Comparison of ENCODE assay signal across 10 cellular contexts in genomic region chr1:180611016-180611930, GRCh38. TPM values are rescaled to one million over a fixed set of nuclear protein-coding genes. Genes with fewer than 3 reads are reported as not detected.
DNase-seq lines count a peak whose midpoint lies in the region; ATAC-seq and TF ChIP-seq lines count a peak whose summit lies in the region.
"Had no signal": no experiment of that assay in that cellular context is flagged by ENCODE, and none has a peak within 500 bp of the region (broad histone marks: within the 10 kb centered on the region; RNA-seq: fewer than 3 reads in every experiment).

No MANE protein-coding gene starts in this region.

- intact Hi-C loops in body of pancreas (cut with DNase I) = no loop called here

- no peaks in the 10 kb centered on the region for H3K27me3 ChIP-seq in body of pancreas
- H3K27me3 ChIP-seq in Peyer's patch = no peaks in the 10 kb centered on the region

- WGBS in body of pancreas, 2 donors = 21 to 25% methylated on average over 9 of the region's 9 CpGs

- H3K27ac ChIP-seq in body of pancreas = peak overlapping the region in 3 of 4 donors; percentile 60 to 80 (median 77)
- no peak overlapping the region for H3K27ac ChIP-seq in Peyer's patch

- no peaks in the 10 kb centered on the region for H3K36me3 ChIP-seq in body of pancreas (replicated peaks in 1 of 2; ENCODE audit: insufficient read depth in 1 of 2, low read depth in 2 of 2)
- no peaks in the 10 kb centered on the region for H3K36me3 ChIP-seq in Peyer's patch

- H3K4me1 Mint-ChIP-seq in memory B cell = peaks cover 8% of the 10 kb centered on the region
- peaks cover 3% of the 10 kb centered on the region for H3K4me1 Mint-ChIP-seq in activated T-cell treated with anti-CD3 and anti-CD28 coated beads, Interleukin-2, amount 50 U/mL, for 4 hours (ENCODE audit: low read depth)

- H3K9me3 Mint-ChIP-seq in memory B cell = no peaks in the 10 kb centered on the region
- no peaks in the 10 kb centered on the region for H3K9me3 Mint-ChIP-seq in activated T-cell treated with anti-CD3 and anti-CD28 coated beads, Interleukin-2, amount 50 U/mL, for 4 hours

- H3K9me3 ChIP-seq in body of pancreas (no peaks in the 10 kb centered on the region), Peyer's patch (no peaks in the 10 kb centered on the region)

- H3K4me3 Mint-ChIP-seq in memory B cell = no peak overlapping the region
- no peak overlapping the region for H3K4me3 Mint-ChIP-seq in activated T-cell treated with anti-CD3 and anti-CD28 coated beads, Interleukin-2, amount 50 U/mL, for 4 hours

- H3K36me3 Mint-ChIP-seq in memory B cell = no peaks in the 10 kb centered on the region
- H3K36me3 Mint-ChIP-seq in activated T-cell treated with anti-CD3 and anti-CD28 coated beads, Interleukin-2, amount 50 U/mL, for 4 hours (ENCODE audit: insufficient read depth) = no peaks in the 10 kb centered on the region

- TF ChIP-seq POLR2A in body of pancreas (IDR thresholded peaks at IDR 0.05) (no peak), Peyer's patch (IDR thresholded peaks at IDR 0.05) (no peak)

- ATAC-seq in body of pancreas (no peak), memory B cell (ENCODE audit: low read depth) (peak; percentile 66), HG03342 (IDR thresholded peaks at IDR 0.05; ENCODE audit: unreplicated experiment) (no peak)
- ATAC-seq in activated T-cell treated with anti-CD3 and anti-CD28 coated beads, Interleukin-2, amount 50 U/mL, for 4 hours = no peak
- ATAC-seq: HCT116 had no signal

- TF ChIP-seq CTCF in body of pancreas (IDR thresholded peaks at IDR 0.05) = no peak
- no peak for TF ChIP-seq CTCF in Peyer's patch (IDR thresholded peaks at IDR 0.05)

- DNase-seq in CD1c-positive myeloid dendritic cell (ENCODE audit: extremely low spot score) (peak; percentile 74), NAMALWA (ENCODE audit: low spot score) (peak; percentile 44), body of pancreas (peak in 1 of 4 donors; percentile 41), memory B cell (ENCODE audit: low spot score in 2 of 2) (no peak), NCI-H2196 (lab: John Stamatoyannopoulos, UW; ENCODE audit: unreplicated experiment) (no peak), Peyer's patch (no peak)
- no peak for DNase-seq in activated T-cell treated with anti-CD3 and anti-CD28 coated beads, Interleukin-2, amount 50 U/mL, for 4 hours
- DNase-seq: NCI-H187 had no signal

- H3K27ac Mint-ChIP-seq in memory B cell = peak overlapping the region; percentile 28

- no peaks in the 10 kb centered on the region for H3K27me3 Mint-ChIP-seq in memory B cell
- H3K27me3 Mint-ChIP-seq in activated T-cell treated with anti-CD3 and anti-CD28 coated beads, Interleukin-2, amount 50 U/mL, for 4 hours (ENCODE audit: low read depth) = no peaks in the 10 kb centered on the region

- H3K4me1 ChIP-seq in body of pancreas (peaks cover 73% of the 10 kb centered on the region), Peyer's patch (no peaks in the 10 kb centered on the region)

- no peak overlapping the region for H3K4me3 ChIP-seq in body of pancreas
- H3K4me3 ChIP-seq in Peyer's patch = no peak overlapping the region

RNA-seq across cellular contexts. Expression of gene XPR1, which starts 20.5 kb away (rescaled TPM):
- total RNA-seq in body of pancreas = 10 to 100 TPM; 11.5 to 13.0 TPM
- total RNA-seq in Peyer's patch = 10 to 100 TPM; 29.7 to 59.7 (median 53.9) TPM
- total RNA-seq in activated T-cell treated with anti-CD3 and anti-CD28 coated beads, Interleukin-2, amount 50 U/mL, for 4 hours = 10 to 100 TPM; 25.2 to 26.7 (median 25.8) TPM

RNA-seq across cellular contexts. Expression of gene OVAAL, which starts 52.5 kb away (rescaled TPM):
- total RNA-seq in body of pancreas (not detected), Peyer's patch (not detected)
- not detected for total RNA-seq in activated T-cell treated with anti-CD3 and anti-CD28 coated beads, Interleukin-2, amount 50 U/mL, for 4 hours

Comparison
In these comparisons a context has a peak if more than half of its experiments do, and no peak if none do; other contexts are left out.
1. DNase-seq: peak in CD1c-positive myeloid dendritic cell (single experiment) and NAMALWA (single experiment); none in memory B cell (0 of 2), NCI-H2196 (single experiment), Peyer's patch (0 of 3) and activated T-cell treated with anti-CD3 and anti-CD28 coated beads, Interleukin-2, amount 50 U/mL, for 4 hours (single experiment).
2. H3K27ac ChIP-seq: peak in body of pancreas (3 of 4); none in Peyer's patch (0 of 4).